10 cellular contexts compared by ENCODE assay signal in genomic region chr4:1874207-1874606, GRCh38. TPM values are rescaled to one million over a fixed set of nuclear protein-coding genes. Genes with fewer than 3 reads are reported as not detected.
A peak's percentile ranks its signal among the peaks of the same experiment; 100 is the strongest.
DNase-seq lines count a peak whose midpoint lies in the region; ATAC-seq and TF ChIP-seq lines count a peak whose summit lies in the region.
"Had no signal": no experiment of that assay in that cellular context is flagged by ENCODE, and none has a peak within 500 bp of the region (broad histone marks: within the 10 kb centered on the region; RNA-seq: fewer than 3 reads in every experiment).

No MANE protein-coding gene starts in this region.

- H3K4me1 Mint-ChIP-seq in activated CD8-positive, alpha-beta memory T cell treated with anti-CD3 and anti-CD28 coated beads, Interleukin-2, amount 10 ng/mL, durations not matched to agents 7 days and 5 days = peaks cover 58% of the 10 kb centered on the region

- WGBS in body of pancreas, 2 donors = 47 to 63% methylated on average over 3 of the region's 3 CpGs

- H3K27ac Mint-ChIP-seq in activated CD8-positive, alpha-beta memory T cell treated with anti-CD3 and anti-CD28 coated beads, Interleukin-2, amount 10 ng/mL, durations not matched to agents 7 days and 5 days = peak overlapping the region; percentile 99

- H3K9ac ChIP-seq in Karpas-422 (ENCODE audit: low read length) = no peak overlapping the region; the same call in 1 of the 2 replicates

- no peak for DNase-seq in activated CD8-positive, alpha-beta memory T cell treated with anti-CD3 and anti-CD28 coated beads, Interleukin-2, amount 10 ng/mL, durations not matched to agents 7 days and 5 days
- DNase-seq in activated CD8-positive, alpha-beta memory T cell treated with anti-CD3 and anti-CD28 coated beads, Interleukin-2, amount 50 U/mL, for 4 hours = no peak
- DNase-seq in Karpas-422 (no peak), body of pancreas (no peak), renal cortical epithelial cell (ENCODE audit: low read depth) (peak; percentile 39), dorsolateral prefrontal cortex (no peak), HAP-1 (ENCODE audit: low spot score in 2 of 2) (no peak), anterior cingulate cortex (lab: John Stamatoyannopoulos, UW) (no peak)
- DNase-seq: NCI-H187 had no signal

- H2AFZ ChIP-seq in Karpas-422 (ENCODE audit: low read length) = no peak overlapping the region

- no peaks in the 10 kb centered on the region for H3K9me2 ChIP-seq in Karpas-422 (replicated peaks; ENCODE audit: insufficient read depth, low read length)

- peak overlapping the region; percentile 100 for H3K4me3 Mint-ChIP-seq in activated CD8-positive, alpha-beta memory T cell treated with anti-CD3 and anti-CD28 coated beads, Interleukin-2, amount 10 ng/mL, durations not matched to agents 7 days and 5 days

- in situ Hi-C loops in HAP-1 (cut with MboI; ENCODE audit: low sequenced_read_pairs) = no loop called here

- H3K4me2 ChIP-seq in Karpas-422 (ENCODE audit: low read depth, low read length, poor library complexity, severe bottlenecking) = peak overlapping the region; percentile 84

- CTCF ChIA-PET in activated CD8-positive, alpha-beta memory T cell treated with anti-CD3 and anti-CD28 coated beads, Interleukin-2, amount 10 ng/mL, durations not matched to agents 7 days and 5 days (lab: Charles Lee) = interaction anchor here (1.7 to 4.4 kb wide), 3 partner anchors 13 to 24 kb away, joined by 4 to 38 read pairs (median 6); no protein-coding TSS in a partner anchor

- H3K4me3 ChIP-seq in Karpas-422 (ENCODE audit: low read length) = no peak overlapping the region
- no peak overlapping the region for H3K4me3 ChIP-seq in body of pancreas
- H3K4me3 ChIP-seq in dorsolateral prefrontal cortex = no peak overlapping the region
- H3K4me3 ChIP-seq in HAP-1 = no peak overlapping the region
- H3K4me3 ChIP-seq: Peyer's patch had no signal

- H3K27me3 ChIP-seq in Karpas-422 (ENCODE audit: low read length) (no peaks in the 10 kb centered on the region), body of pancreas (no peaks in the 10 kb centered on the region), dorsolateral prefrontal cortex (no peaks in the 10 kb centered on the region), HAP-1 (ENCODE audit: low read depth) (no peaks in the 10 kb centered on the region)
- H3K27me3 ChIP-seq: Peyer's patch had no signal

- H3K9me3 ChIP-seq in Karpas-422 (ENCODE audit: low read length) = no peaks in the 10 kb centered on the region
- no peaks in the 10 kb centered on the region for H3K9me3 ChIP-seq in body of pancreas
- H3K9me3 ChIP-seq in HAP-1 = no peaks in the 10 kb centered on the region
- H3K9me3 ChIP-seq: Peyer's patch had no signal

- H3K4me1 ChIP-seq in Karpas-422 (ENCODE audit: low read length) = peaks cover 33% of the 10 kb centered on the region
- H3K4me1 ChIP-seq in body of pancreas = peaks cover 38% of the 10 kb centered on the region
- H3K4me1 ChIP-seq in HAP-1 = peaks cover 28% of the 10 kb centered on the region

- H3K79me2 ChIP-seq in Karpas-422 (ENCODE audit: low read length) = peaks cover 72% of the 10 kb centered on the region

- TF ChIP-seq POLR2A in body of pancreas (IDR thresholded peaks at IDR 0.05) = no peak

- no peak for ATAC-seq in activated CD8-positive, alpha-beta memory T cell treated with anti-CD3 and anti-CD28 coated beads, Interleukin-2, amount 10 ng/mL, durations not matched to agents 7 days and 5 days
- ATAC-seq in body of pancreas = no peak

- intact Hi-C loops in body of pancreas (cut with DNase I) (no loop called here), dorsolateral prefrontal cortex (cut with DNase I) (loop anchor here in 1 of 2 donors (5.0 kb wide), 2 partner anchors 157 to 627 kb away; partner anchors contain the start of gene CTBP1)

- H3K27ac ChIP-seq in Karpas-422 (ENCODE audit: low read length) = peak overlapping the region; percentile 10; the same call in 1 of the 2 replicates
- H3K27ac ChIP-seq in body of pancreas = peak overlapping the region in 3 of 4 donors; percentile 11 to 50 (median 41)
- H3K27ac ChIP-seq in dorsolateral prefrontal cortex = no peak overlapping the region

- TF ChIP-seq CTCF in body of pancreas (IDR thresholded peaks at IDR 0.05) (no peak), dorsolateral prefrontal cortex (IDR thresholded peaks at IDR 0.05 in 54 of 56, conservative IDR thresholded peaks at IDR 0.05 in 2 of 56; ENCODE audit: low read depth in 1 of 56, partially characterized antibody in 56 of 56) (no peak)

- no peaks in the 10 kb centered on the region for H3K27me3 Mint-ChIP-seq in activated CD8-positive, alpha-beta memory T cell treated with anti-CD3 and anti-CD28 coated beads, Interleukin-2, amount 10 ng/mL, durations not matched to agents 7 days and 5 days

- no peaks in the 10 kb centered on the region for H3K36me3 ChIP-seq in Karpas-422 (ENCODE audit: insufficient read depth, low read length)
- no peaks in the 10 kb centered on the region for H3K36me3 ChIP-seq in body of pancreas (replicated peaks in 1 of 2; ENCODE audit: insufficient read depth in 1 of 2, low read depth in 2 of 2)
- H3K36me3 ChIP-seq in HAP-1 (replicated peaks) = peaks cover 3% of the 10 kb centered on the region
- H3K36me3 ChIP-seq: Peyer's patch had no signal

- H3K36me3 Mint-ChIP-seq in activated CD8-positive, alpha-beta memory T cell treated with anti-CD3 and anti-CD28 coated beads, Interleukin-2, amount 10 ng/mL, durations not matched to agents 7 days and 5 days = peaks cover 33% of the 10 kb centered on the region

- no peaks in the 10 kb centered on the region for H3K9me3 Mint-ChIP-seq in activated CD8-positive, alpha-beta memory T cell treated with anti-CD3 and anti-CD28 coated beads, Interleukin-2, amount 10 ng/mL, durations not matched to agents 7 days and 5 days (ENCODE audit: low read depth)

- peaks cover 9% of the 10 kb centered on the region; the same call in 1 of the 2 replicates for H4K20me1 ChIP-seq in Karpas-422 (ENCODE audit: insufficient read depth, low read depth, low read length)

RNA-seq across cellular contexts. Expression of gene NSD2, which starts 3.0 kb away (rescaled TPM):
- 100 to 1,000 TPM; 263 to 367 TPM for total RNA-seq in activated CD8-positive, alpha-beta memory T cell treated with anti-CD3 and anti-CD28 coated beads, Interleukin-2, amount 10 ng/mL, durations not matched to agents 7 days and 5 days
- 54.9 and 64.9 TPM in 2 replicates for total RNA-seq in Karpas-422 (2014; rRNA removed; shearing (Covaris generic); ENCODE audit: low replicate concordance)
- total RNA-seq in body of pancreas (10 to 100 TPM; 38.1 to 40.2 TPM), renal cortical epithelial cell (62.0 and 67.7 TPM in 2 replicates), dorsolateral prefrontal cortex (100 to 1,000 TPM in 91 of 120 experiments, 10 to 100 TPM in 29; 78.8 to 144 (median 108) TPM)

RNA-seq across cellular contexts. Expression of gene LETM1, which starts 18.3 kb away (rescaled TPM):
- total RNA-seq in activated CD8-positive, alpha-beta memory T cell treated with anti-CD3 and anti-CD28 coated beads, Interleukin-2, amount 10 ng/mL, durations not matched to agents 7 days and 5 days = 10 to 100 TPM; 51.1 to 73.7 TPM
- total RNA-seq in Karpas-422 (2014; rRNA removed; shearing (Covaris generic); ENCODE audit: low replicate concordance) = 25.2 and 75.1 TPM in 2 replicates
- total RNA-seq in body of pancreas (10 to 100 TPM; 23.3 to 52.4 TPM), renal cortical epithelial cell (94.6 and 102 TPM in 2 replicates), dorsolateral prefrontal cortex (10 to 100 TPM; 36.9 to 61.2 (median 48.6) TPM)

Comparison
In these comparisons a context has a peak if more than half of its experiments do, and no peak if none do; other contexts are left out.
1. H3K27ac ChIP-seq: peak in Karpas-422 (single experiment) and body of pancreas (3 of 4); none in dorsolateral prefrontal cortex (0 of 59).